Comparison of ENCODE assay signal across 1 cellular context in genomic region chr19:34926685-34927375, GRCh38.
TF ChIP-seq lines count a peak whose summit lies in the region.

Gene ZNF30, plus strand, starts transcription at chr19:34926903. Its CDS starts 3,045 bp downstream, at chr19:34929948.

TF ChIP-seq in K562, 482 proteins besides CTCF, POLR2A, EP300 and RAD21 (continued from another document):
- TF ChIP-seq ARID4B (CRISPR knock-in tag; IDR thresholded peaks at IDR 0.05) = peak; percentile 53; the same call in 1 of the 2 replicates
- no peak for TF ChIP-seq CLOCK (CRISPR knock-in tag; IDR thresholded peaks at IDR 0.05; ENCODE audit: borderline replicate concordance)
- peak; percentile 91 for TF ChIP-seq MGA (IDR thresholded peaks at IDR 0.05)
- peak; percentile 81; the same call in 1 of the 2 replicates for TF ChIP-seq MTA3 (IDR thresholded peaks at IDR 0.05; ENCODE audit: borderline replicate concordance)
- TF ChIP-seq ETS1 (conservative IDR thresholded peaks at IDR 0.05; ENCODE audit: control insufficient read depth, low read depth, low read length) = peak; percentile 70; the same call in 1 of the 2 replicates
